Comparison of ENCODE assay signal across 16 cellular contexts in the genomic region with DNA sequence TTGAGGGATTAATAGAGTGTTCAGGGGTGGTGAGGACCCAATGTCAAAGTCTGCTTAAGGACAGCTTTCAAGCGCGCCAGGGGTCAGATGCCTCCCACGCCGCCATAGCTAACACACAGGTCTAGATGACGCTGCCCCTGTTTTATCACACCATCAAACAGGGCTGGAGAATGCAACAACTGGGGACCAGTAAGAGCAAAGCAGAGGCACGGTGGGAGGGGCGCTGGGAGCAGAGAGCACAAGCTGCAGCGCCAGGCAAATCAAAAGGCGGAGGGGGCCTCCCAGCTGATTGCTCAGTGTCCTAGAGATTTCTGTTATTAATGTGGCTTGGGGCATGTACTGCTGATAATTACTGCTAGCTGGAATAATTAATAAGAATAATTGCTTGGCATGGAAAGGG.
DNase-seq lines count a peak whose midpoint lies in the region; ATAC-seq lines count a peak whose summit lies in the region.
"Had no signal": no experiment of that assay in that cellular context is flagged by ENCODE, and none has a peak within 500 bp of the region (broad histone marks: within the 10 kb centered on the region; RNA-seq: fewer than 3 reads in every experiment).

No MANE protein-coding gene starts in this region.

- H3K36me3 ChIP-seq in H7 (replicated peaks; ENCODE audit: control insufficient read depth, insufficient read depth, low read length): no peaks in the 10 kb centered on the region

- DNase-seq in H7 (peak; percentile 14), SK-N-DZ (ENCODE audit: low spot score) (peak; percentile 68), left kidney (ENCODE audit: low read depth, low spot score) (peak; percentile 34), retina (peak; percentile 36), MV-4-11 (lab: John Stamatoyannopoulos, UW) (no peak)
- DNase-seq: HFFc6; Karpas-422; NCI-H1092; NCI-H2081; NCI-H2171 treated with DMSO at 0.1 percent for 48 hours; NCI-H748 treated with DMSO at 0.1 percent for 48 hours; NK-92 treated with Interleukin-12 subunit alpha and Interleukin-12 subunit beta, amount 100 ng/mL, for 24 hours; SK-N-SH had no signal

- H3K27me3 ChIP-seq in H7 (ENCODE audit: control insufficient read depth, insufficient read depth, low read length): no peaks in the 10 kb centered on the region

- ATAC-seq in HG02852 (IDR thresholded peaks at IDR 0.05; ENCODE audit: unreplicated experiment) (no peak), HG02759 (IDR thresholded peaks at IDR 0.05; ENCODE audit: unreplicated experiment) (no peak)
- ATAC-seq: Right ventricle myocardium inferior had no signal

- H3K4me3 ChIP-seq in H7 (ENCODE audit: insufficient read depth, low read depth, low read length): no peak overlapping the region
